7 cellular contexts compared by ENCODE assay signal in the genomic region with DNA sequence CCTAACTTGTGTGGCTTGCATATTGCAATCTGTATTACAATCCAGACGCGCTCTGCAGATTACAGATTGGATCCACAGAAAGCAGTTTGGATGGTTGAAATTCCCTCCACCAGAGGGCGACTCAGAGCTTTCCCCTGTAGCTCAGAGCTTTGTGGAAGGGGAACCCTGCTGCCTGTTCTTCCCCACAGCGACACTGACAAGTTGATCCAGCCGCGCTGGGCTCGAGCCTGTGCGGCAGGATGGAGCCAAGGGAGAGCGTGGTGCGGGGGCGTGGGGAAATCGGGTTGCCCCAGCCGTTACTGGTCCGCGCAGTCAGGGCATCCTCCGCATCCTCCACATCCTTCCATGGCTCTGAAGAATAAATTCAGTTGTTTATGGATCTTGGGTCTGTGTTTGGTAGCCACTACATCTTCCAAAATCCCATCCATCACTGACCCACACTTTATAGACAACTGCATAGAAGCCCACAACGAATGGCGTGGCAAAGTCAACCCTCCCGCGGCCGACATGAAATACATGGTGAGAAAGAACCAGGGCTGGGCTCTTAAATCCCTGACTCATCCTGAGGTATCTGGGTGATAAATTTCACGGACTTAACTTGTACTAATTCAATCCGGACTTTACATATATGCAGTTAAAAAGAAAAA. TPM values are rescaled to one million over a fixed set of nuclear protein-coding genes. Genes with fewer than 3 reads are reported as not detected.
DNase-seq lines count a peak whose midpoint lies in the region; ATAC-seq, FAIRE-seq and TF ChIP-seq lines count a peak whose summit lies in the region.

A gene with protein sequence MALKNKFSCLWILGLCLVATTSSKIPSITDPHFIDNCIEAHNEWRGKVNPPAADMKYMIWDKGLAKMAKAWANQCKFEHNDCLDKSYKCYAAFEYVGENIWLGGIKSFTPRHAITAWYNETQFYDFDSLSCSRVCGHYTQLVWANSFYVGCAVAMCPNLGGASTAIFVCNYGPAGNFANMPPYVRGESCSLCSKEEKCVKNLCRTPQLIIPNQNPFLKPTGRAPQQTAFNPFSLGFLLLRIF (plus strand): TSS at position 287 of the 647 bp plus-strand sequence. CDS start 59 bp downstream, at position 346.

- TSS peak; percentile 86 for BruUV-seq in HCT116 (replicated peaks; lab: Mats Ljungman, UMichigan)

- intact Hi-C loops in HCT116 (cut with micrococcal nuclease), result loop anchor here (5.0 to 10.0 kb wide), 4 partner anchors 153 to 1013 kb away; a partner anchor contains a TSS

- H3K4me1 ChIP-seq in HCT116 (ENCODE audit: control insufficient read depth in 1 of 2, insufficient read depth in 2 of 2, low read length in 2 of 2), result peaks cover 16 to 25% of the 10 kb centered on the region in 2 experiments
- H3K4me1 ChIP-seq in MM.1S (ENCODE audit: low read length), result peaks cover 10% of the 10 kb centered on the region; the same call in 1 of the 2 replicates
- no peaks in the 10 kb centered on the region for H3K4me1 ChIP-seq in iPS-15b (ENCODE audit: control insufficient read depth, insufficient read depth, low read length)
- peaks cover 4% of the 10 kb centered on the region for H3K4me1 ChIP-seq in skeletal muscle satellite cell (ENCODE audit: control insufficient read depth, insufficient read depth, low read length)

- peak; percentile 86 for ATAC-seq in HCT116

- H3K4me3 ChIP-seq in GM12875 (ENCODE audit: low read depth, low read length) (peak within 1 kb of the TSS; percentile 63), HCT116 (replicated peaks in 1 of 2; ENCODE audit: low read depth in 1 of 2, low read length in 2 of 2) (peak within 1 kb of the TSS; percentile 42 to 57), MM.1S (ENCODE audit: low read length) (peak within 1 kb of the TSS; percentile 49), iPS-15b (ENCODE audit: low read depth, low read length) (peak within 1 kb of the TSS; percentile 66), skeletal muscle satellite cell (ENCODE audit: low read length) (peak within 1 kb of the TSS; percentile 69)

- peak within 1 kb of the TSS; percentile 41 for H3K9ac ChIP-seq in HCT116 (ENCODE audit: low read length)
- no peak within 1 kb of the TSS for H3K9ac ChIP-seq in MM.1S (ENCODE audit: low read length)
- no peak within 1 kb of the TSS for H3K9ac ChIP-seq in iPS-15b (ENCODE audit: low read depth, low read length)
- H3K9ac ChIP-seq in skeletal muscle satellite cell (ENCODE audit: low read depth, low read length), result peak within 1 kb of the TSS; percentile 52

- H3K79me2 ChIP-seq in HCT116 (ENCODE audit: insufficient read depth, low read length), result no peaks in the 10 kb centered on the region
- no peaks in the 10 kb centered on the region for H3K79me2 ChIP-seq in MM.1S (ENCODE audit: low read length)

- peak; percentile 80 for TF ChIP-seq CTCF in GM12875 (IDR thresholded peaks at IDR 0.05; ENCODE audit: borderline replicate concordance, insufficient read depth, low read depth, low read length)
- TF ChIP-seq CTCF in HCT116 (IDR thresholded peaks at IDR 0.05 in 2 of 3, conservative IDR thresholded peaks at IDR 0.05 in 1 of 3; ENCODE audit: borderline replicate concordance in 1 of 3, insufficient read depth in 1 of 3, low read depth in 2 of 3, low read length in 2 of 3), result peak; percentile 75 to 83 (median 75)
- TF ChIP-seq CTCF in MM.1S (IDR thresholded peaks at IDR 0.05; ENCODE audit: low read length), result peak; percentile 86

- peak within 1 kb of the TSS; percentile 63 for H3K27ac ChIP-seq in HCT116 (ENCODE audit: low read depth, low read length)
- no peak within 1 kb of the TSS for H3K27ac ChIP-seq in MM.1S (ENCODE audit: low read length)

- H2AFZ ChIP-seq in HCT116 (ENCODE audit: low read depth, low read length, poor library complexity, severe bottlenecking) (peak within 1 kb of the TSS; percentile 1), MM.1S (ENCODE audit: low read length) (peak within 1 kb of the TSS; percentile 29)

- H4K20me1 ChIP-seq in HCT116 (ENCODE audit: insufficient read depth), result no peaks in the 10 kb centered on the region
- H4K20me1 ChIP-seq in MM.1S (ENCODE audit: insufficient read depth, low read length), result no peaks in the 10 kb centered on the region

- H3F3A ChIP-seq in MM.1S (ENCODE audit: insufficient read depth, low read length), result peaks cover 8% of the 10 kb centered on the region

- POLR2A ChIA-PET in HCT116 (lab: Charles Lee), result interaction anchor here (0.6 kb wide), 1 partner anchor 17 kb away, joined by 3 read pairs; no protein-coding TSS in a partner anchor

- H3K27me3 ChIP-seq in HCT116 (ENCODE audit: insufficient read depth, low read length), result no peaks in the 10 kb centered on the region
- no peaks in the 10 kb centered on the region for H3K27me3 ChIP-seq in MM.1S (replicated peaks; ENCODE audit: insufficient read depth, low read length)
- H3K27me3 ChIP-seq in iPS-15b (ENCODE audit: control insufficient read depth, insufficient read depth, low read length), result no peaks in the 10 kb centered on the region
- H3K27me3 ChIP-seq in skeletal muscle satellite cell (ENCODE audit: control insufficient read depth, insufficient read depth, low read length), result no peaks in the 10 kb centered on the region

- peak; percentile 90 for FAIRE-seq in TTC549 (lab: Jason Lieb, UNC)

- TF ChIP-seq POLR2A in HCT116 (IDR thresholded peaks at IDR 0.05; ENCODE audit: borderline replicate concordance, extremely low read depth, insufficient read depth, insufficient read length), result no peak

- RAD21 ChIA-PET in HCT116 (lab: Charles Lee; ENCODE audit: low non-redundant PET in 1 of 2, low total read pairs in 2 of 2, uncharacterized antibody in 2 of 2, unreplicated experiment in 2 of 2), result interaction anchor here in 1 of 2 experiments (0.8 kb wide), 1 partner anchor 55 kb away, joined by 3 read pairs; no protein-coding TSS in a partner anchor

- H3K9me3 ChIP-seq in HCT116 (ENCODE audit: control insufficient read depth in 1 of 2, insufficient read depth in 1 of 2, low read depth in 1 of 2, low read length in 2 of 2), result no peaks in the 10 kb centered on the region
- no peaks in the 10 kb centered on the region for H3K9me3 ChIP-seq in MM.1S (replicated peaks; ENCODE audit: insufficient read depth, low read length)
- no peaks in the 10 kb centered on the region for H3K9me3 ChIP-seq in iPS-15b (ENCODE audit: control insufficient read depth, insufficient read depth, low read length)
- H3K9me3 ChIP-seq in skeletal muscle satellite cell (replicated peaks; ENCODE audit: low read length), result no peaks in the 10 kb centered on the region

- H3K4me2 ChIP-seq in HCT116 (ENCODE audit: low read length) (peak within 1 kb of the TSS; percentile 74), MM.1S (ENCODE audit: low read depth, low read length) (peak within 1 kb of the TSS; percentile 63), skeletal muscle satellite cell (ENCODE audit: low read length) (peak within 1 kb of the TSS; percentile 87)

- CTCF ChIA-PET in HCT116 (lab: Charles Lee), result interaction anchor here (0.7 to 1.7 kb wide), 13 partner anchors 8 to 1121 kb away, joined by 3 to 17 read pairs (median 4); a partner anchor contains a TSS

- H3K9me2 ChIP-seq in HCT116 (ENCODE audit: insufficient read depth), result no peaks in the 10 kb centered on the region
- H3K9me2 ChIP-seq in MM.1S (replicated peaks; ENCODE audit: insufficient read depth, low read length), result no peaks in the 10 kb centered on the region

- H3K36me3 ChIP-seq in HCT116 (ENCODE audit: control insufficient read depth in 1 of 2, insufficient read depth in 2 of 2, low read length in 2 of 2), result no peaks in the 10 kb centered on the region
- H3K36me3 ChIP-seq in MM.1S (replicated peaks; ENCODE audit: insufficient read depth, low read length), result no peaks in the 10 kb centered on the region
- no peaks in the 10 kb centered on the region for H3K36me3 ChIP-seq in iPS-15b (ENCODE audit: control insufficient read depth, insufficient read depth, low read length)
- H3K36me3 ChIP-seq in skeletal muscle satellite cell (ENCODE audit: insufficient read depth, low read length), result no peaks in the 10 kb centered on the region

- peak; percentile 92 for DNase-seq in HCT116 (ENCODE audit: low read depth, low spot score)
- DNase-seq in MM.1S, result peak; percentile 85
- DNase-seq in brain pericyte (ENCODE audit: low read depth, low spot score), result peak; percentile 61

- TF ChIP-seq RAD21 in HCT116 (IDR thresholded peaks at IDR 0.05; ENCODE audit: low read depth), result peak; percentile 86

TF ChIP-seq in HCT116, 20 proteins besides CTCF, POLR2A, EP300 and RAD21:
- TF ChIP-seq POLR2AphosphoS5 (IDR thresholded peaks at IDR 0.05; ENCODE audit: low read depth, low read length) (peak; percentile 39; the same call in 1 of the 2 replicates), SRF (IDR thresholded peaks at IDR 0.05; ENCODE audit: low read depth) (0 out of 2 replicates have a peak, but pooled peaks have one; percentile 19), YY1 (IDR thresholded peaks at IDR 0.05; ENCODE audit: extremely low read depth, insufficient replicate concordance, low read depth, low read length) (peak; percentile 66), EGR1 (IDR thresholded peaks at IDR 0.05; ENCODE audit: low read depth) (peak; percentile 98), CBX3 (IDR thresholded peaks at IDR 0.05; ENCODE audit: low read depth) (peak; percentile 77), SIN3A (IDR thresholded peaks at IDR 0.05; ENCODE audit: low read depth) (peak; percentile 63), CEBPB (IDR thresholded peaks at IDR 0.05; ENCODE audit: low read depth) (no peak), JUND (IDR thresholded peaks at IDR 0.05) (peak; percentile 34; the same call in 1 of the 2 replicates), FOSL1 (IDR thresholded peaks at IDR 0.05; ENCODE audit: low read depth) (peak; percentile 38; the same call in 1 of the 2 replicates), ZFX (IDR thresholded peaks at IDR 0.05) (no peak)
- TF ChIP-seq, protein P1, sequence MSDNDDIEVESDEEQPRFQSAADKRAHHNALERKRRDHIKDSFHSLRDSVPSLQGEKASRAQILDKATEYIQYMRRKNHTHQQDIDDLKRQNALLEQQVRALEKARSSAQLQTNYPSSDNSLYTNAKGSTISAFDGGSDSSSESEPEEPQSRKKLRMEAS (IDR thresholded peaks at IDR 0.05), result peak; percentile 66
TF ChIP-seq in HCT116: peak in this region for 9.

RNA-seq across cellular contexts. Expression of the gene that starts here (rescaled TPM):
- total RNA-seq in HCT116 (2021; ENCODE audit: unreplicated experiment), result not detected
- polyA plus RNA-seq in HCT116 (2012), result 0.39 and 0.42 TPM in 2 replicates
- not detected in 2 replicates for total RNA-seq in skeletal muscle satellite cell (2012; rRNA removed)

Comparison
In these comparisons a context has a peak if more than half of its experiments do, and no peak if none do; other contexts are left out.
1. Peak in DNase-seq, ATAC-seq, H3K4me3 ChIP-seq, H3K27ac ChIP-seq, H3K9ac ChIP-seq and H3K4me2 ChIP-seq in HCT116; RNA of the gene not detected or under 1 TPM.